ENCODE assay signal across 9 cellular contexts in the genomic region with DNA sequence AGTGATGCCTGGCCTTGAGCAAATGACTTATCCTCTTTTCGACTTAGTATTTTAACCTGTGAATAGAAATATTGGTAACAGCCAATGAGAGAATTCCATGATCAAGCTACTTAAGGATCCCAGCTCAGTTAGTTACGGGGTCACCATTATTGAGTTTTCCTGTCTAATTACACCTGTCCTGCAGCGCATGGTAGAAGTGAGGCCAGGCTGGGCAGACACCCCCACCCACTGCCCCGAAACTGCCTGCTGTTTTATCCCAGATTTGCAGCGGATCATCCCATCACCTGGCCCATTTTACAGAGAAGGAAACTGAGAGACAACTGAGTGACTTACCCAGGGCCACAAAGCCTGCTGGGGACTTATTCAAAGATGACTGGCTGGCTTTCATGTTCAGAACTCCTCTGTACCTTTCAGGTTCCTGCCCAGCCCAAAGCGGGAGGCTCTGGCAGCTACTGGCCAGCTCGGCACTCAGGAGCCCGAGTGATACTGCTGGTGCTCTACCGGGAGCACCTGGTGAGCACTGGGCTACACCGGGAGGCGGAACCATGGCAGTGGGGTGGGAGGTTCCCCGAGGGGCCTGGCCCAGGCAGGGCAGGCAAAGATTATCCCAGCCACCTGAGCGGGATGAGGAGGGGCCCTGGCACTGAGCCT. TPM values are rescaled to one million over a fixed set of nuclear protein-coding genes. Genes with fewer than 3 reads are reported as not detected.
DNase-seq lines count a peak whose midpoint lies in the region; ATAC-seq and TF ChIP-seq lines count a peak whose summit lies in the region.
"Had no signal": no experiment of that assay in that cellular context is flagged by ENCODE, and none has a peak within 500 bp of the region (broad histone marks: within the 10 kb centered on the region; RNA-seq: fewer than 3 reads in every experiment).

No MANE protein-coding gene starts in this region.

- H3K9ac ChIP-seq in stomach smooth muscle (ENCODE audit: low read length in 2 of 2) = peak overlapping the region; percentile 85 to 98

- H3K27ac ChIP-seq in adrenal gland (peak overlapping the region in 1 of 5 donors; percentile 99), stomach smooth muscle (ENCODE audit: low read length) (peak overlapping the region; percentile 100)

- 76 to 88% (median 86%) methylated on average over 5 to 13 of the region's 13 CpGs for WGBS in adrenal gland, 4 donors

- no peak for ATAC-seq in GM19023 (IDR thresholded peaks at IDR 0.05; ENCODE audit: unreplicated experiment)

- H3K27me3 ChIP-seq in adrenal gland = no peaks in the 10 kb centered on the region
- H3K27me3 ChIP-seq in kidney epithelial cell (ENCODE audit: control insufficient read depth, insufficient read depth, low read length) = no peaks in the 10 kb centered on the region
- H3K27me3 ChIP-seq in stomach smooth muscle (ENCODE audit: control insufficient read depth in 1 of 2, insufficient read depth in 2 of 2, low read length in 2 of 2) = no peaks in the 10 kb centered on the region

- in situ Hi-C loops in GM13976 (cut with MboI; ENCODE audit: low sequenced_read_pairs, unreplicated experiment) = no loop called here

- H3K36me3 ChIP-seq in adrenal gland (replicated peaks in 1 of 2) = peaks cover 0 to 46% of the 10 kb centered on the region in 2 donors
- H3K36me3 ChIP-seq in kidney epithelial cell (ENCODE audit: control insufficient read depth, insufficient read depth, low read length) = peaks cover 1% of the 10 kb centered on the region
- H3K36me3 ChIP-seq in stomach smooth muscle (ENCODE audit: control insufficient read depth in 2 of 2, insufficient read depth in 2 of 2, low read length in 2 of 2) = peaks cover 25 to 40% of the 10 kb centered on the region in 2 donors

- DNase-seq in activated CD4-positive, alpha-beta T cell treated with anti-CD3 and anti-CD28 coated beads for 48 hours = peak; percentile 3
- no peak for DNase-seq in activated CD4-positive, alpha-beta T cell treated with anti-CD3 and anti-CD28 coated beads, Interleukin-2, amount 50 U/mL, for 1 hour
- DNase-seq in adrenal gland (peak in 5 of 7 donors; percentile 9 to 57 (median 33)), kidney epithelial cell (ENCODE audit: low read depth) (no peak), GM13976 (ENCODE audit: low spot score) (no peak), superior temporal gyrus (ENCODE audit: extremely low spot score) (no peak)
- DNase-seq: amniotic stem cell had no signal

- H3K4me3 ChIP-seq in adrenal gland (peak overlapping the region in 1 of 4 donors; percentile 100), kidney epithelial cell (ENCODE audit: low read depth, low read length) (peak overlapping the region; percentile 64), stomach smooth muscle (ENCODE audit: low read length in 2 of 2) (peak overlapping the region; percentile 87 to 98)

- H3K9me3 ChIP-seq in adrenal gland (replicated peaks in 1 of 3) (no peaks in the 10 kb centered on the region), stomach smooth muscle (ENCODE audit: control insufficient read depth in 2 of 2, low read length in 2 of 2) (no peaks in the 10 kb centered on the region)

- H3K4me1 ChIP-seq in adrenal gland (replicated peaks in 1 of 2) (peaks cover 16 to 22% of the 10 kb centered on the region in 2 donors), stomach smooth muscle (ENCODE audit: control insufficient read depth, insufficient read depth, low read length) (peaks cover 51% of the 10 kb centered on the region)

- intact Hi-C loops in adrenal gland (cut with DNase I) = no loop called here

- TF ChIP-seq CTCF in adrenal gland (IDR thresholded peaks at IDR 0.05) (no peak), kidney epithelial cell (IDR thresholded peaks at IDR 0.05; ENCODE audit: insufficient read depth, low read length, poor library complexity, severe bottlenecking) (no peak), GM13976 (IDR thresholded peaks at IDR 0.05; ENCODE audit: borderline replicate concordance, control extremely low read depth, extremely low read depth, insufficient read depth, missing control alignments) (no peak)

- TF ChIP-seq POLR2A in adrenal gland (IDR thresholded peaks at IDR 0.05) = no peak

RNA-seq across cellular contexts. Expression of a gene that starts 1.4 kb away (rescaled TPM):
- total RNA-seq in adrenal gland = 10 to 100 TPM; 17.5 to 53.7 (median 41.1) TPM
- polyA plus RNA-seq in adrenal gland = 100 to 1,000 TPM in 2 of 3 donors, 10 to 100 TPM in 1; 16.1 to 147 (median 103) TPM
- total RNA-seq in kidney epithelial cell = 63.6 and 77.5 TPM in 2 replicates

RNA-seq across cellular contexts. Expression of a gene that starts 3.7 kb away (rescaled TPM):
- 100 to 1,000 TPM; 354 to 765 (median 614) TPM for total RNA-seq in adrenal gland
- 100 to 1,000 TPM; 217 to 752 (median 376) TPM for polyA plus RNA-seq in adrenal gland
- 1,640 and 1,825 TPM in 2 replicates for total RNA-seq in kidney epithelial cell

RNA-seq across cellular contexts. Expression of a gene that starts 10.9 kb away (rescaled TPM):
- 100 to 1,000 TPM in 2 of 8 donors, 10 to 100 TPM in 6; 34.4 to 111 (median 63.6) TPM for total RNA-seq in adrenal gland
- 100 to 1,000 TPM in 1 of 3 donors, 10 to 100 TPM in 2; 20.3 to 156 (median 92.9) TPM for polyA plus RNA-seq in adrenal gland
- total RNA-seq in kidney epithelial cell = 54.1 and 62.0 TPM in 2 replicates

RNA-seq across cellular contexts. Expression of a gene that starts 18.0 kb away (rescaled TPM):
- 1 to 10 TPM in 3 of 8 donors, under 1 TPM in 3, not detected in 2; 0.28 to 3.4 (median 0.94) TPM for total RNA-seq in adrenal gland
- 1 to 10 TPM in 2 of 3 donors, under 1 TPM in 1; 0.88 to 4.8 (median 2.9) TPM for polyA plus RNA-seq in adrenal gland
- not detected in 2 replicates for total RNA-seq in kidney epithelial cell

RNA-seq across cellular contexts. Expression of a gene that starts 26.6 kb away (rescaled TPM):
- 100 to 1,000 TPM in 2 of 8 donors, 10 to 100 TPM in 6; 57.9 to 183 (median 72.5) TPM for total RNA-seq in adrenal gland
- 10 to 100 TPM; 71.3 to 87.4 (median 72.5) TPM for polyA plus RNA-seq in adrenal gland
- 142 and 144 TPM in 2 replicates for total RNA-seq in kidney epithelial cell

Comparison
In these comparisons a context has a peak if more than half of its experiments do, and no peak if none do; other contexts are left out.
1. DNase-seq: peak in activated CD4-positive, alpha-beta T cell treated with anti-CD3 and anti-CD28 coated beads for 48 hours (single experiment) and adrenal gland (5 of 7); none in activated CD4-positive, alpha-beta T cell treated with anti-CD3 and anti-CD28 coated beads, Interleukin-2, amount 50 U/mL, for 1 hour (single experiment), kidney epithelial cell (single experiment), GM13976 (single experiment) and superior temporal gyrus (single experiment).